ENCODE assay signal across 6 cellular contexts in the genomic region with DNA sequence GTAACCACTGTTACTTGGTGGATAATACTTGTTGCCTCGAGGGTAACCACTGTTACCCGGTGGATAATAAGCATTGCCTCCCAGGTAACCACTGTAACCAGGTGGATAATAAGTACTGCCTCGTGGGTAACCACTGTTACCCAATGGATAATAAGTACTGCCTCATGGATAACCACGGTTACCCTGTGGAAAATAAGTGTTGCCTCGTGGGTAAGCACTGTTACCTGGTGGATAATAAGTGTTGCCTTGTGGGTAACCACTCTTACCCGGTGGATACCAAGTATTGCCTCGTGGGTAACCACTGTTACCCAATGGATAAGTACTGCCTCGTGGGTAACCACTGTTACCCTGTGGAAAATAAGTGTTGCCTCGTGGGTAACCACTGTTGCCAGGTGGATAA. TPM values are rescaled to one million over a fixed set of nuclear protein-coding genes. Genes with fewer than 3 reads are reported as not detected.
"Had no signal": no experiment of that assay in that cellular context is flagged by ENCODE, and none has a peak within 500 bp of the region (broad histone marks: within the 10 kb centered on the region; RNA-seq: fewer than 3 reads in every experiment).

No MANE protein-coding gene starts in this region.

RNA-seq across cellular contexts. Expression of a gene that starts 13.0 kb away (rescaled TPM):
- total RNA-seq: GM23338, H1, H9, HepG2, HT-29 had no signal
- polyA plus RNA-seq: GM23338, H1, HepG2, IgD-negative memory B cell had no signal

RNA-seq across cellular contexts. Expression of a gene that starts 48.9 kb away (rescaled TPM):
- total RNA-seq: GM23338, H1, H9, HepG2, HT-29 had no signal
- polyA plus RNA-seq: GM23338, H1, HepG2, IgD-negative memory B cell had no signal
